In genomic region chr4:65668201-65669007, GRCh38 we compare ENCODE assay signal across 9 cellular contexts. TPM values are rescaled to one million over a fixed set of nuclear protein-coding genes. Genes with fewer than 3 reads are reported as not detected.
DNase-seq lines count a peak whose midpoint lies in the region; ATAC-seq and TF ChIP-seq lines count a peak whose summit lies in the region.
"Had no signal": no experiment of that assay in that cellular context is flagged by ENCODE, and none has a peak within 500 bp of the region (broad histone marks: within the 10 kb centered on the region; RNA-seq: fewer than 3 reads in every experiment).

No MANE protein-coding gene starts in this region.

- DNase-seq in GM03348 (ENCODE audit: low spot score): peak; percentile 19
- peak; percentile 81 for DNase-seq in adipocyte (ENCODE audit: low read depth)
- no peak for DNase-seq in left ventricle myocardium inferior
- peak; percentile 83 for DNase-seq in retina
- DNase-seq in PC-9: no peak
- DNase-seq in T-helper 2 cell: no peak
- DNase-seq: activated effector memory CD4-positive, alpha-beta T cell treated with anti-CD3 and anti-CD28 coated beads, Interleukin-2, amount 50 U/mL, for 16 hours had no signal

- no peak for ATAC-seq in GM21367 (IDR thresholded peaks at IDR 0.05; ENCODE audit: unreplicated experiment)
- ATAC-seq in GM21737 (IDR thresholded peaks at IDR 0.05; ENCODE audit: unreplicated experiment): no peak

- no peaks in the 10 kb centered on the region for H3K9me3 ChIP-seq in adipocyte (ENCODE audit: control insufficient read depth, low read length)
- no peaks in the 10 kb centered on the region for H3K9me3 ChIP-seq in left ventricle myocardium inferior (replicated peaks)
- no peaks in the 10 kb centered on the region for H3K9me3 ChIP-seq in PC-9 (ENCODE audit: insufficient read depth, low read depth)

- POLR2A ChIA-PET in PC-9 (lab: Charles Lee; ENCODE audit: unreplicated experiment): no interaction called here

- intact Hi-C loops in left ventricle myocardium inferior (cut with micrococcal nuclease) (no loop called here), PC-9 (cut with micrococcal nuclease; ENCODE audit: unreplicated experiment) (no loop called here)

- no peaks in the 10 kb centered on the region for H3F3A ChIP-seq in PC-9 (ENCODE audit: insufficient read depth, low read depth)

- H3K36me3 ChIP-seq in adipocyte (ENCODE audit: control insufficient read depth, insufficient read depth, low read length, severe bottlenecking): no peaks in the 10 kb centered on the region
- no peaks in the 10 kb centered on the region for H3K36me3 ChIP-seq in left ventricle myocardium inferior
- no peaks in the 10 kb centered on the region for H3K36me3 ChIP-seq in PC-9 (ENCODE audit: low read depth)

- H3K4me2 ChIP-seq in PC-9: no peak overlapping the region

- CTCF ChIA-PET in PC-9 (lab: Charles Lee): no interaction called here

- H3K4me1 ChIP-seq in adipocyte (ENCODE audit: control insufficient read depth, insufficient read depth, low read length) (peaks cover 25% of the 10 kb centered on the region), left ventricle myocardium inferior (peaks cover 31% of the 10 kb centered on the region), PC-9 (replicated peaks; ENCODE audit: insufficient read depth) (no peaks in the 10 kb centered on the region)

- H3K27me3 ChIP-seq in adipocyte (replicated peaks; ENCODE audit: control insufficient read depth, insufficient read depth, low read length): peaks cover 26% of the 10 kb centered on the region
- peaks cover 68% of the 10 kb centered on the region for H3K27me3 ChIP-seq in left ventricle myocardium inferior (ENCODE audit: low read depth)
- no peaks in the 10 kb centered on the region for H3K27me3 ChIP-seq in PC-9 (ENCODE audit: insufficient read depth, low read depth)

- H3K27ac ChIP-seq in left ventricle myocardium inferior (replicated peaks) (no peak overlapping the region), PC-9 (no peak overlapping the region)

- H2AFZ ChIP-seq in PC-9: no peak overlapping the region

- peak overlapping the region; percentile 73 for H3K4me3 ChIP-seq in adipocyte (ENCODE audit: low read length)
- H3K4me3 ChIP-seq in left ventricle myocardium inferior: peak overlapping the region; percentile 61
- H3K4me3 ChIP-seq in PC-9: no peak overlapping the region

- H3K9ac ChIP-seq in adipocyte (ENCODE audit: low read length): no peak overlapping the region

- BruUV-seq in PC-9 (replicated peaks; lab: Mats Ljungman, UMichigan): no TSS peak

- H4K20me1 ChIP-seq in PC-9 (ENCODE audit: insufficient read depth): no peaks in the 10 kb centered on the region

- no peaks in the 10 kb centered on the region for H3K9me2 ChIP-seq in PC-9 (ENCODE audit: insufficient read depth)

- no peaks in the 10 kb centered on the region for H3K79me2 ChIP-seq in PC-9 (ENCODE audit: low read depth)

- TF ChIP-seq CTCF in left ventricle myocardium inferior (IDR thresholded peaks at IDR 0.05; ENCODE audit: borderline replicate concordance) (no peak), PC-9 (conservative IDR thresholded peaks at IDR 0.05) (no peak)

RNA-seq across cellular contexts. Expression of gene EPHA5, which starts 1.9 kb away (rescaled TPM):
- not detected for total RNA-seq in left ventricle myocardium inferior
- total RNA-seq in PC-9 (2021): not detected in 2 replicates

Comparison
In these comparisons a context has a peak if more than half of its experiments do, and no peak if none do; other contexts are left out.
1. DNase-seq: peak in GM03348 (single experiment), adipocyte (single experiment) and retina (single experiment); none in left ventricle myocardium inferior (single experiment), PC-9 (0 of 2) and T-helper 2 cell (0 of 5).